Comparison of ENCODE assay signal across 20 cellular contexts in genomic region chr17:83181991-83182619, GRCh38.
DNase-seq lines count a peak whose midpoint lies in the region; ATAC-seq and TF ChIP-seq lines count a peak whose summit lies in the region.
"Had no signal": no experiment of that assay in that cellular context is flagged by ENCODE, and none has a peak within 500 bp of the region (broad histone marks: within the 10 kb centered on the region; RNA-seq: fewer than 3 reads in every experiment).

No MANE protein-coding gene starts in this region.

- no peaks in the 10 kb centered on the region for H3K4me1 Mint-ChIP-seq in activated T-cell treated with anti-CD3 and anti-CD28 coated beads, Interleukin-2, amount 50 U/mL, for 24 hours (ENCODE audit: low read depth)
- H3K4me1 Mint-ChIP-seq in type B pancreatic cell (ENCODE audit: unreplicated experiment): peaks cover 40% of the 10 kb centered on the region
- H3K4me1 Mint-ChIP-seq: activated naive CD4-positive, alpha-beta T cell treated with anti-CD3 and anti-CD28 coated beads, Interleukin-2, amount 50 U/mL, for 24 hours had no signal

- no peaks in the 10 kb centered on the region for H3K36me3 Mint-ChIP-seq in activated T-cell treated with anti-CD3 and anti-CD28 coated beads, Interleukin-2, amount 50 U/mL, for 24 hours (ENCODE audit: low read depth)
- H3K36me3 Mint-ChIP-seq in type B pancreatic cell: no peaks in the 10 kb centered on the region
- H3K36me3 Mint-ChIP-seq: activated naive CD4-positive, alpha-beta T cell treated with anti-CD3 and anti-CD28 coated beads, Interleukin-2, amount 50 U/mL, for 24 hours; CD8-positive, alpha-beta T cell had no signal

- H3K4me3 ChIP-seq in WERI-Rb-1 (ENCODE audit: low read depth, low read length) (no peak overlapping the region), right lobe of liver (no peak overlapping the region), coronary artery (no peak overlapping the region)
- H3K4me3 ChIP-seq: GM23248, ovary, SJCRH30 had no signal

- TF ChIP-seq CTCF in WERI-Rb-1 (IDR thresholded peaks at IDR 0.05; ENCODE audit: low read depth, low read length): no peak
- no peak for TF ChIP-seq CTCF in right lobe of liver (IDR thresholded peaks at IDR 0.05)
- no peak for TF ChIP-seq CTCF in type B pancreatic cell (conservative IDR thresholded peaks at IDR 0.05)
- no peak for TF ChIP-seq CTCF in coronary artery (IDR thresholded peaks at IDR 0.05)

- no peak for TF ChIP-seq POLR2A in right lobe of liver (IDR thresholded peaks at IDR 0.05)

- no peaks in the 10 kb centered on the region for H3K27me3 Mint-ChIP-seq in activated T-cell treated with anti-CD3 and anti-CD28 coated beads, Interleukin-2, amount 50 U/mL, for 24 hours
- H3K27me3 Mint-ChIP-seq in type B pancreatic cell: peaks cover 3% of the 10 kb centered on the region
- H3K27me3 Mint-ChIP-seq: activated naive CD4-positive, alpha-beta T cell treated with anti-CD3 and anti-CD28 coated beads, Interleukin-2, amount 50 U/mL, for 24 hours had no signal

- intact Hi-C loops in right lobe of liver (cut with DNase I): no loop called here

- H3K9me3 Mint-ChIP-seq in activated T-cell treated with anti-CD3 and anti-CD28 coated beads, Interleukin-2, amount 50 U/mL, for 24 hours: no peaks in the 10 kb centered on the region
- H3K9me3 Mint-ChIP-seq in type B pancreatic cell: no peaks in the 10 kb centered on the region
- H3K9me3 Mint-ChIP-seq: activated naive CD4-positive, alpha-beta T cell treated with anti-CD3 and anti-CD28 coated beads, Interleukin-2, amount 50 U/mL, for 24 hours; CD8-positive, alpha-beta T cell had no signal

- no peak overlapping the region for H3K4me3 Mint-ChIP-seq in activated T-cell treated with anti-CD3 and anti-CD28 coated beads, Interleukin-2, amount 50 U/mL, for 24 hours
- no peak overlapping the region for H3K4me3 Mint-ChIP-seq in type B pancreatic cell
- H3K4me3 Mint-ChIP-seq: activated naive CD4-positive, alpha-beta T cell treated with anti-CD3 and anti-CD28 coated beads, Interleukin-2, amount 50 U/mL, for 24 hours; CD8-positive, alpha-beta T cell had no signal

- H3K36me3 ChIP-seq in WERI-Rb-1 (no peaks in the 10 kb centered on the region), right lobe of liver (no peaks in the 10 kb centered on the region)
- H3K36me3 ChIP-seq: ovary, SJCRH30 had no signal

- ATAC-seq in right lobe of liver: no peak
- ATAC-seq: CD8-positive, alpha-beta T cell had no signal

- no peak overlapping the region for H3K27ac ChIP-seq in WERI-Rb-1
- no peak overlapping the region for H3K27ac ChIP-seq in right lobe of liver
- H3K27ac ChIP-seq in coronary artery: peak overlapping the region in 1 of 2 donors; percentile 72
- H3K27ac ChIP-seq: epithelial cell of prostate, GM23248, ovary, SJCRH30 had no signal

- H3K9me3 ChIP-seq in WERI-Rb-1 (ENCODE audit: severe bottlenecking) (no peaks in the 10 kb centered on the region), right lobe of liver (no peaks in the 10 kb centered on the region)
- H3K9me3 ChIP-seq: ovary, SJCRH30 had no signal

- no peak overlapping the region for H3K27ac Mint-ChIP-seq in activated T-cell treated with anti-CD3 and anti-CD28 coated beads, Interleukin-2, amount 50 U/mL, for 24 hours
- H3K27ac Mint-ChIP-seq in type B pancreatic cell: no peak overlapping the region
- H3K27ac Mint-ChIP-seq: activated naive CD4-positive, alpha-beta T cell treated with anti-CD3 and anti-CD28 coated beads, Interleukin-2, amount 50 U/mL, for 24 hours; CD8-positive, alpha-beta T cell had no signal

- peak; percentile 14 for DNase-seq in activated T-cell treated with anti-CD3 and anti-CD28 coated beads, Interleukin-2, amount 50 U/mL, for 48 hours
- no peak for DNase-seq in activated T-cell treated with anti-CD3 and anti-CD28 coated beads, Interleukin-2, amount 50 U/mL, for 24 hours
- peak; percentile 11 for DNase-seq in WERI-Rb-1
- peak; percentile 16 to 42 (median 41) for DNase-seq in right lobe of liver
- DNase-seq in type B pancreatic cell (ENCODE audit: extremely low spot score, unreplicated experiment): peak; percentile 66
- no peak for DNase-seq in DMS79 treated with DMSO at 0.1 percent for 48 hours (lab: John Stamatoyannopoulos, UW)
- no peak for DNase-seq in NCI-H2107 (lab: John Stamatoyannopoulos, UW)
- DNase-seq in coronary artery (ENCODE audit: low spot score): no peak
- DNase-seq: ACHN; cortex of kidney; NCI-H1417; NCI-H2171; NCI-H69; stimulated activated CD4-positive, alpha-beta T cell treated with anti-CD3 and anti-CD28 coated beads, Interleukin-2, amount 100 ng/mL, for 48 hours had no signal

- 80% methylated on average over 1 of the region's 13 CpGs for WGBS in right lobe of liver (ENCODE audit: insufficient coverage, low coverage, low lambda C conversion rate, missing lambda C conversion rate)

- H3K4me1 ChIP-seq in right lobe of liver: no peaks in the 10 kb centered on the region
- H3K4me1 ChIP-seq: SJCRH30 had no signal

- H3K27me3 ChIP-seq in WERI-Rb-1 (ENCODE audit: insufficient read depth, low read depth, severe bottlenecking) (no peaks in the 10 kb centered on the region), right lobe of liver (no peaks in the 10 kb centered on the region)
- H3K27me3 ChIP-seq: ovary had no signal

Comparison
In these comparisons a context has a peak if more than half of its experiments do, and no peak if none do; other contexts are left out.
1. DNase-seq: peak in activated T-cell treated with anti-CD3 and anti-CD28 coated beads, Interleukin-2, amount 50 U/mL, for 48 hours (2 of 2), WERI-Rb-1 (single experiment), right lobe of liver (3 of 3) and type B pancreatic cell (single experiment); none in activated T-cell treated with anti-CD3 and anti-CD28 coated beads, Interleukin-2, amount 50 U/mL, for 24 hours (single experiment), DMS79 treated with DMSO at 0.1 percent for 48 hours (single experiment), NCI-H2107 (single experiment) and coronary artery (single experiment).